31 cellular contexts compared by ENCODE assay signal in the genomic region with DNA sequence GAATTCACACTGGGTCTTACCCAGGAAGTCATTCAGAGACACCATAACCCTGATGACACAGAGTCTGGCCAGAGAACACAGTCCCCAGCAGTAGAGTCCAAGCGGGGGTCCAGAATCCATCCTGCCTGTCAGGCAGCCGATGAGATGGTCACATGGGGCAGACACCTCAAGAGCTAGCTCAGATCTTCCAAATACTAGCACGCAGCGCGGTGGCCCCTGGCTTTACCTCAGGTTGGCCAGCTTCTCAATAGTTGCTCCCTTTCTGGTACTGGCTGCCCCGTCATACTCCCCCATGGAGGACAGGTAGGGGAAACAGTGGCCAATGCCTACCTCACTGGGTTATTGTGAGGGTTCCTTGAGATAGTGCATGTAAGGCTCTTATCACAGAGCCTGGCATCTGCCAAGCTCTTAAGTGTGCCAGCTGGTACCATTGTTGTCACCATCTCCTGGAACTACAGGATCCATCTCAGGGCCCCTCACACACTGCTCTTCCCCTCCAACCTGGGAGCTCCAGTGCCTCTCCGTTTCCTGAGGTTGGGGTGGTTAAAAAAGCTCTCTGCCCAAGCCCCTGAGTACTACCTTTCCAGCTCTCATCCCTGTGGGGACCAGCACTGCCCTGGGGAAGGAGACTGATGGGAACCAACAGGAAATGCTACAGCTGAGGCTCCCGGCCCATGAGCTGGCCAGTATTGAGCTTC. TPM values are rescaled to one million over a fixed set of nuclear protein-coding genes. Genes with fewer than 3 reads are reported as not detected.
"Had no signal": no experiment of that assay in that cellular context is flagged by ENCODE, and none has a peak within 500 bp of the region (broad histone marks: within the 10 kb centered on the region; RNA-seq: fewer than 3 reads in every experiment).

No MANE protein-coding gene starts in this region.

- DNase-seq: activated CD4-positive, alpha-beta memory T cell treated with anti-CD3 and anti-CD28 coated beads for 36 hours; activated CD4-positive, alpha-beta T cell treated with anti-CD3 and anti-CD28 coated beads for 36 hours; activated CD4-positive, alpha-beta T cell treated with anti-CD3 and anti-CD28 coated beads, Interleukin-2, amount 10 ng/mL, durations not matched to agents 24 days and 14 days; activated CD4-positive, CD25-positive, alpha-beta regulatory T cell; activated CD4-positive, CD25-positive, alpha-beta regulatory T cell treated with anti-CD3 and anti-CD28 coated beads, Interleukin-2, amount 50 U/mL, for 72 hours; activated CD8-positive, alpha-beta memory T cell treated with anti-CD3 and anti-CD28 coated beads, Interleukin-2, amount 10 ng/mL, durations not matched to agents 7 days and 5 days; activated CD8-positive, alpha-beta memory T cell treated with anti-CD3 and anti-CD28 coated beads, Interleukin-2, amount 50 U/mL, for 4 hours; activated CD8-positive, alpha-beta T cell treated with anti-CD3 and anti-CD28 coated beads, Interleukin-2, amount 10 ng/mL, durations not matched to agents 7 days and 5 days; activated effector memory CD4-positive, alpha-beta T cell treated with Interleukin-2 at 50 U/mL for 16 hours; activated gamma-delta T cell treated with Interleukin-2 at 50 U/mL for 16 hours; activated naive CD4-positive, alpha-beta T cell treated with anti-CD3 and anti-CD28 coated beads, Interleukin-2, amount 50 U/mL, for 16 hours; activated naive CD4-positive, alpha-beta T cell treated with Interleukin-2 at 50 U/mL for 16 hours; activated T-cell treated with anti-CD3 and anti-CD28 coated beads, Interleukin-2, amount 50 U/mL, for 4 hours; amniotic stem cell; anterior cingulate cortex; brain microvascular endothelial cell; cortex of kidney; dermis blood vessel endothelial cell; effector CD4-positive, alpha-beta T cell; effector memory CD8-positive, alpha-beta T cell; erythroblast; gastrocnemius medialis; T-helper 2 cell had no signal

- H3K4me1 ChIP-seq: foreskin keratinocyte had no signal

- FAIRE-seq: astrocyte, bronchial epithelial cell had no signal

- ATAC-seq: activated CD4-positive, alpha-beta T cell treated with anti-CD3 and anti-CD28 coated beads for 36 hours; activated CD8-positive, alpha-beta memory T cell treated with anti-CD3 and anti-CD28 coated beads, Interleukin-2, amount 10 ng/mL, durations not matched to agents 7 days and 5 days; activated CD8-positive, alpha-beta T cell treated with anti-CD3 and anti-CD28 coated beads, Interleukin-2, amount 10 ng/mL, durations not matched to agents 7 days and 5 days; activated T-cell treated with anti-CD3 and anti-CD28 coated beads, Interleukin-2, amount 50 U/mL, for 4 hours; activated T-helper 17 cell treated with anti-CD3 and anti-CD28 coated beads, Interleukin-2, amount 50 U/mL, for 72 hours; effector memory CD8-positive, alpha-beta T cell; foreskin keratinocyte; gastrocnemius medialis had no signal

- H3K36me3 ChIP-seq: brain microvascular endothelial cell, esophagus muscularis mucosa, gastrocnemius medialis had no signal

- H3K9me3 ChIP-seq: esophagus muscularis mucosa, gastrocnemius medialis had no signal

- H3K4me3 ChIP-seq: esophagus muscularis mucosa, gastrocnemius medialis had no signal

- H3K27ac ChIP-seq: brain microvascular endothelial cell, esophagus muscularis mucosa, foreskin keratinocyte, gastrocnemius medialis had no signal

- H3K27me3 ChIP-seq: brain microvascular endothelial cell, foreskin keratinocyte, gastrocnemius medialis had no signal

RNA-seq across cellular contexts. Expression of gene SLC28A1, which starts 3.5 kb away (rescaled TPM):
- total RNA-seq: activated CD4-positive, alpha-beta memory T cell treated with anti-CD3 and anti-CD28 coated beads for 36 hours; activated CD4-positive, alpha-beta T cell treated with anti-CD3 and anti-CD28 coated beads for 36 hours; activated CD4-positive, alpha-beta T cell treated with anti-CD3 and anti-CD28 coated beads, Interleukin-2, amount 10 ng/mL, durations not matched to agents 24 days and 14 days; activated CD8-positive, alpha-beta memory T cell treated with anti-CD3 and anti-CD28 coated beads for 36 hours; activated CD8-positive, alpha-beta memory T cell treated with anti-CD3 and anti-CD28 coated beads, Interleukin-2, amount 10 ng/mL, durations not matched to agents 7 days and 5 days; activated CD8-positive, alpha-beta T cell treated with anti-CD3 and anti-CD28 coated beads, Interleukin-2, amount 10 ng/mL, durations not matched to agents 7 days and 5 days; activated T-cell treated with anti-CD3 and anti-CD28 coated beads, Interleukin-2, amount 50 U/mL, for 4 hours; activated T-helper 17 cell treated with anti-CD3 and anti-CD28 coated beads, Interleukin-2, amount 50 U/mL, for 72 hours; astrocyte; bronchial epithelial cell; cerebellum; dermis blood vessel endothelial cell; foreskin keratinocyte; T-helper 1 cell treated with Interleukin-12 subunit alpha and Interleukin-12 subunit beta and Interleukin-4 antibody, amounts not matched to agents 30 ng/mL and 1 ng/mL, for 36 hours had no signal
- polyA plus RNA-seq: foreskin keratinocyte had no signal
